In the genomic region with DNA sequence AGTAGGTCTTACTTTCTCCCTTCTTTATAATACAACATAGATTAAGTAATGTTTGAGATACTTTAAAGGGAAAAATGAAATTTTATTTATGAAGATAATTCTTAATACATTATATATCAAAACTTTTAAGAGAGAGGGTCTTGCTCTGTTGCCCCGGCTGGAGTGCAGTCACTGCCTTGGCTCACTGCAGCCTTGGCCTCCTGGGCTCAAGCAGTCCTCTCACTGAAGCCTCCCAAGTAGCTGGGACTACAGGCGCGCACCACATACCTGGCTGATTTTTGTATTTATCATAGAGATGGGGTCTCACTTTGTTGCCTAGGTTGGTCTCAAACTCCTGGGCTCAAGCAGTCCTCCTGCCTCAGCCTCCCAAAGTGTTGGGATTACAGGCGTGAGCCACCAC, we compare ENCODE assay signal across 1 cellular context.
TF ChIP-seq lines count a peak whose summit lies in the region.

No MANE protein-coding gene starts in this region.

TF ChIP-seq in K562, 482 proteins besides CTCF, POLR2A, EP300 and RAD21 (continued from another document):
- TF ChIP-seq, protein P1, sequence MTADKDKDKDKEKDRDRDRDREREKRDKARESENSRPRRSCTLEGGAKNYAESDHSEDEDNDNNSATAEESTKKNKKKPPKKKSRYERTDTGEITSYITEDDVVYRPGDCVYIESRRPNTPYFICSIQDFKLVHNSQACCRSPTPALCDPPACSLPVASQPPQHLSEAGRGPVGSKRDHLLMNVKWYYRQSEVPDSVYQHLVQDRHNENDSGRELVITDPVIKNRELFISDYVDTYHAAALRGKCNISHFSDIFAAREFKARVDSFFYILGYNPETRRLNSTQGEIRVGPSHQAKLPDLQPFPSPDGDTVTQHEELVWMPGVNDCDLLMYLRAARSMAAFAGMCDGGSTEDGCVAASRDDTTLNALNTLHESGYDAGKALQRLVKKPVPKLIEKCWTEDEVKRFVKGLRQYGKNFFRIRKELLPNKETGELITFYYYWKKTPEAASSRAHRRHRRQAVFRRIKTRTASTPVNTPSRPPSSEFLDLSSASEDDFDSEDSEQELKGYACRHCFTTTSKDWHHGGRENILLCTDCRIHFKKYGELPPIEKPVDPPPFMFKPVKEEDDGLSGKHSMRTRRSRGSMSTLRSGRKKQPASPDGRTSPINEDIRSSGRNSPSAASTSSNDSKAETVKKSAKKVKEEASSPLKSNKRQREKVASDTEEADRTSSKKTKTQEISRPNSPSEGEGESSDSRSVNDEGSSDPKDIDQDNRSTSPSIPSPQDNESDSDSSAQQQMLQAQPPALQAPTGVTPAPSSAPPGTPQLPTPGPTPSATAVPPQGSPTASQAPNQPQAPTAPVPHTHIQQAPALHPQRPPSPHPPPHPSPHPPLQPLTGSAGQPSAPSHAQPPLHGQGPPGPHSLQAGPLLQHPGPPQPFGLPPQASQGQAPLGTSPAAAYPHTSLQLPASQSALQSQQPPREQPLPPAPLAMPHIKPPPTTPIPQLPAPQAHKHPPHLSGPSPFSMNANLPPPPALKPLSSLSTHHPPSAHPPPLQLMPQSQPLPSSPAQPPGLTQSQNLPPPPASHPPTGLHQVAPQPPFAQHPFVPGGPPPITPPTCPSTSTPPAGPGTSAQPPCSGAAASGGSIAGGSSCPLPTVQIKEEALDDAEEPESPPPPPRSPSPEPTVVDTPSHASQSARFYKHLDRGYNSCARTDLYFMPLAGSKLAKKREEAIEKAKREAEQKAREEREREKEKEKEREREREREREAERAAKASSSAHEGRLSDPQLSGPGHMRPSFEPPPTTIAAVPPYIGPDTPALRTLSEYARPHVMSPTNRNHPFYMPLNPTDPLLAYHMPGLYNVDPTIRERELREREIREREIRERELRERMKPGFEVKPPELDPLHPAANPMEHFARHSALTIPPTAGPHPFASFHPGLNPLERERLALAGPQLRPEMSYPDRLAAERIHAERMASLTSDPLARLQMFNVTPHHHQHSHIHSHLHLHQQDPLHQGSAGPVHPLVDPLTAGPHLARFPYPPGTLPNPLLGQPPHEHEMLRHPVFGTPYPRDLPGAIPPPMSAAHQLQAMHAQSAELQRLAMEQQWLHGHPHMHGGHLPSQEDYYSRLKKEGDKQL (CRISPR knock-in tag; IDR thresholded peaks at IDR 0.05; ENCODE audit: borderline replicate concordance) = no peak
- TF ChIP-seq ZNF121 (CRISPR knock-in tag; conservative IDR thresholded peaks at IDR 0.05) (peak; percentile 51), ZBTB17 (CRISPR knock-in tag; IDR thresholded peaks at IDR 0.05) (no peak), GTF2E2 (tag; IDR thresholded peaks at IDR 0.05) (no peak)
TF ChIP-seq in K562: peak in this region for 1.
